In the genomic region with DNA sequence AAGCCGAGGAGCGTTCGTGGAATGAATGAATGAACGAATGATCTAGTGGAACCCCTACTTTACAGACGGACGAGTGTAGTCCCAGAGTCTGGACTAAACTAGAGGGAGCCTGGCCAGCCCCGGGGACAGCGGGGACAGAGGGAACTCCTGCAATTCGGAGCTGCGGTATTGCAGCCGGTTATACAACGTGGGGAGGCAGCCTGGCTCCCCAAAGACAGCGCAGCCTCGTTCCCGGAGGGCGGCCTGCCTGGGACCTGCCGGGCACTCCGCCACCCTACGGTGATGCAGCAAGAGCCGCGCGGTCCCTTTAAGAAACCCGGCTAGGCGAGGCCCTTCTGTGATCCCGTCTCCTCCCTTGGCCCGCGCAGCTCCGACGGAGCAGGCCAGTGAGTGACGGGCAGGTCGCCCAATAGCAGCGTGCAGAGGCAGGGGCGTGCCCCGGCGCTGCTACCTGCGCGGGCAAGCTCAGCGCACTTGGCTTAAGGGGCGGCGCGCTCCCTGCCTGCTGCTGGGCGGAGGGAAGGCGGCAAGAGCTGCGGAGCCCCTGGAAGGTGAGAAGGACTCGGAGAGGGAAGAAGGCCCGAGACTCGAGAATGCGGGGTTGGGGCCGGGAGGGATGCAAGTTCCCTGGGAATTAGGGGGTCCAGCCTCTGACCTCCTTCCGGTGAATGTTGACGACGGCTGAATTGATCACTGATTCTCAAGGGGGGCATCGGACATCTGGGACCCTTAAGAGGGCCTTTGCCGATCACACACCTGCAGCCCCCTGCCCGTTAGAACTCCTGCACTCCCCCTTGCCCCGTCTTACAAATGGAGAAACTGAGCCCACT, we compare ENCODE assay signal across 8 cellular contexts. TPM values are rescaled to one million over a fixed set of nuclear protein-coding genes. Genes with fewer than 3 reads are reported as not detected.
A peak's percentile ranks its signal among the peaks of the same experiment; 100 is the strongest.
DNase-seq lines count a peak whose midpoint lies in the region; ATAC-seq, FAIRE-seq and TF ChIP-seq lines count a peak whose summit lies in the region.

A gene with protein sequence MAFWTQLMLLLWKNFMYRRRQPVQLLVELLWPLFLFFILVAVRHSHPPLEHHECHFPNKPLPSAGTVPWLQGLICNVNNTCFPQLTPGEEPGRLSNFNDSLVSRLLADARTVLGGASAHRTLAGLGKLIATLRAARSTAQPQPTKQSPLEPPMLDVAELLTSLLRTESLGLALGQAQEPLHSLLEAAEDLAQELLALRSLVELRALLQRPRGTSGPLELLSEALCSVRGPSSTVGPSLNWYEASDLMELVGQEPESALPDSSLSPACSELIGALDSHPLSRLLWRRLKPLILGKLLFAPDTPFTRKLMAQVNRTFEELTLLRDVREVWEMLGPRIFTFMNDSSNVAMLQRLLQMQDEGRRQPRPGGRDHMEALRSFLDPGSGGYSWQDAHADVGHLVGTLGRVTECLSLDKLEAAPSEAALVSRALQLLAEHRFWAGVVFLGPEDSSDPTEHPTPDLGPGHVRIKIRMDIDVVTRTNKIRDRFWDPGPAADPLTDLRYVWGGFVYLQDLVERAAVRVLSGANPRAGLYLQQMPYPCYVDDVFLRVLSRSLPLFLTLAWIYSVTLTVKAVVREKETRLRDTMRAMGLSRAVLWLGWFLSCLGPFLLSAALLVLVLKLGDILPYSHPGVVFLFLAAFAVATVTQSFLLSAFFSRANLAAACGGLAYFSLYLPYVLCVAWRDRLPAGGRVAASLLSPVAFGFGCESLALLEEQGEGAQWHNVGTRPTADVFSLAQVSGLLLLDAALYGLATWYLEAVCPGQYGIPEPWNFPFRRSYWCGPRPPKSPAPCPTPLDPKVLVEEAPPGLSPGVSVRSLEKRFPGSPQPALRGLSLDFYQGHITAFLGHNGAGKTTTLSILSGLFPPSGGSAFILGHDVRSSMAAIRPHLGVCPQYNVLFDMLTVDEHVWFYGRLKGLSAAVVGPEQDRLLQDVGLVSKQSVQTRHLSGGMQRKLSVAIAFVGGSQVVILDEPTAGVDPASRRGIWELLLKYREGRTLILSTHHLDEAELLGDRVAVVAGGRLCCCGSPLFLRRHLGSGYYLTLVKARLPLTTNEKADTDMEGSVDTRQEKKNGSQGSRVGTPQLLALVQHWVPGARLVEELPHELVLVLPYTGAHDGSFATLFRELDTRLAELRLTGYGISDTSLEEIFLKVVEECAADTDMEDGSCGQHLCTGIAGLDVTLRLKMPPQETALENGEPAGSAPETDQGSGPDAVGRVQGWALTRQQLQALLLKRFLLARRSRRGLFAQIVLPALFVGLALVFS (N-terminal part only) (plus strand): TSS at position 462 of the 830 bp plus-strand sequence. CDS start 1,255 bp downstream, outside the sequence.

- H3K27me3 Mint-ChIP-seq in astrocyte (ENCODE audit: low read depth, unreplicated experiment): no peaks in the 10 kb centered on the region

- H3K36me3 Mint-ChIP-seq in astrocyte (ENCODE audit: low read depth, unreplicated experiment): peaks cover 20% of the 10 kb centered on the region

- peak within 1 kb of the TSS; percentile 42 for H3K4me3 ChIP-seq in astrocyte (ENCODE audit: insufficient read depth, low read depth, low read length)
- H3K4me3 ChIP-seq in rectal smooth muscle tissue (ENCODE audit: low read length): peak within 1 kb of the TSS; percentile 71
- H3K4me3 ChIP-seq in aorta (ENCODE audit: low read length in 2 of 2): peak within 1 kb of the TSS in 1 of 2 donors; percentile 27

- H3K36me3 ChIP-seq in astrocyte (ENCODE audit: insufficient read depth, low read length) (peaks cover 17% of the 10 kb centered on the region), rectal smooth muscle tissue (ENCODE audit: control insufficient read depth, insufficient read depth, low read length) (peaks cover 8% of the 10 kb centered on the region), aorta (ENCODE audit: control insufficient read depth in 1 of 2, insufficient read depth in 2 of 2, low read length in 1 of 2) (peaks cover 0 to 6% of the 10 kb centered on the region in 2 donors)

- WGBS in aorta, 2 donors: 1% methylated on average over 52 to 56 of the region's 56 CpGs

- peaks cover 50% of the 10 kb centered on the region for H4K20me1 ChIP-seq in astrocyte (ENCODE audit: insufficient read depth, low read length)

- H3K9ac ChIP-seq in astrocyte (ENCODE audit: low read length): peak within 1 kb of the TSS; percentile 36
- no peak within 1 kb of the TSS for H3K9ac ChIP-seq in rectal smooth muscle tissue (ENCODE audit: low read length)

- H3K27ac ChIP-seq in astrocyte (ENCODE audit: low read depth, low read length) (no peak within 1 kb of the TSS), rectal smooth muscle tissue (ENCODE audit: low read depth, low read length) (no peak within 1 kb of the TSS), aorta (ENCODE audit: low read depth in 1 of 2, low read length in 2 of 2) (no peak within 1 kb of the TSS)

- H3K27me3 ChIP-seq in astrocyte (ENCODE audit: insufficient read depth, low read length) (no peaks in the 10 kb centered on the region), rectal smooth muscle tissue (ENCODE audit: control insufficient read depth, insufficient read depth, low read length) (peaks cover 3% of the 10 kb centered on the region), aorta (ENCODE audit: control insufficient read depth in 1 of 2, insufficient read depth in 2 of 2, low read length in 1 of 2) (no peaks in the 10 kb centered on the region)

- intact Hi-C loops in aorta (cut with DNase I): loop anchor here (5.0 kb wide), 1 partner anchor 57 kb away; a partner anchor contains a TSS

- H3K4me2 ChIP-seq in astrocyte (ENCODE audit: low read length): peak within 1 kb of the TSS; percentile 87

- H3K4me1 ChIP-seq in astrocyte (ENCODE audit: insufficient read depth, low read length) (peaks cover 33% of the 10 kb centered on the region), rectal smooth muscle tissue (ENCODE audit: control insufficient read depth, insufficient read depth, low read length) (peaks cover 9% of the 10 kb centered on the region), aorta (ENCODE audit: control insufficient read depth in 1 of 2, insufficient read depth in 2 of 2, low read length in 2 of 2) (no peaks in the 10 kb centered on the region)

- H3K4me3 Mint-ChIP-seq in astrocyte (ENCODE audit: unreplicated experiment): peak within 1 kb of the TSS; percentile 82

- peak within 1 kb of the TSS; percentile 83 for H3K27ac Mint-ChIP-seq in astrocyte (ENCODE audit: unreplicated experiment)

- peaks cover 21% of the 10 kb centered on the region for H3K4me1 Mint-ChIP-seq in astrocyte (ENCODE audit: low read depth, unreplicated experiment)

- TF ChIP-seq CTCF in astrocyte (IDR thresholded peaks at IDR 0.05; ENCODE audit: insufficient read depth, low read depth, low read length): no peak

- no peaks in the 10 kb centered on the region for H3K9me3 Mint-ChIP-seq in astrocyte (ENCODE audit: unreplicated experiment)

- peak; percentile 45 for ATAC-seq in GM18508 (IDR thresholded peaks at IDR 0.05; ENCODE audit: insufficient read depth, unreplicated experiment)
- peak; percentile 69 for ATAC-seq in HG02981 (IDR thresholded peaks at IDR 0.05; ENCODE audit: unreplicated experiment)
- ATAC-seq in aorta (ENCODE audit: low FRiP score): peak; percentile 94

- peak; percentile 82 for DNase-seq in NCI-H2029 treated with DMSO at 0.1 percent for 48 hours (lab: John Stamatoyannopoulos, UW)
- DNase-seq in T-helper 22 cell (ENCODE audit: low read depth): peak; percentile 99
- peak; percentile 93 for DNase-seq in astrocyte (ENCODE audit: low read depth)
- peak; percentile 98 for DNase-seq in hepatic stellate cell (ENCODE audit: low spot score)
- peak; percentile 98 to 99 for DNase-seq in aorta

- H3K9me3 ChIP-seq in astrocyte (ENCODE audit: insufficient read depth, low read depth, low read length) (no peaks in the 10 kb centered on the region), aorta (ENCODE audit: control insufficient read depth, low read length) (no peaks in the 10 kb centered on the region)

- no peak within 1 kb of the TSS for H2AFZ ChIP-seq in astrocyte (ENCODE audit: low read depth, low read length)

- FAIRE-seq in astrocyte (lab: Jason Lieb, UNC): no peak

- peaks cover 9% of the 10 kb centered on the region for H3K79me2 ChIP-seq in astrocyte (ENCODE audit: insufficient read depth, low read length)

RNA-seq across cellular contexts. Expression of the gene that starts here (rescaled TPM):
- total RNA-seq in astrocyte: 14.3 and 18.4 TPM in 2 replicates
- total RNA-seq in aorta: 10 to 100 TPM in 1 of 2 donors, 1 to 10 TPM in 1; 9.5 to 20.6 TPM
- polyA plus RNA-seq in aorta: 1 to 10 TPM; 1.9 to 7.6 TPM
